In the genomic region with DNA sequence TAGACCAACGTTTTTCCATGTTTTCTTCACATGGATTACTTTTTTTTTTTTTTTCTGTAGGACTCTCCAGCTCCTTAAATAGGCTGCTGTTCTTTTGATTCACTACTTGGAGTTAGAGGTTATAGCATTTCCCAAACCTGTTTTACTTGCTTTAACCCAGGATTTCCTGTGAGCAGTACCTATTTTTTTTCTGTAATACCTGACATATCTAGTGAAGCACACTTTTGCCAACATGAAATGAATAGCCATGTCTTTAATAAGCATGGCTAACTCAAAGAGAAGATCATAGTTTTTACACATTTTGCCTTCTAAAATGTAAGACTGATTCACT, we compare ENCODE assay signal across 27 cellular contexts.
"Had no signal": no experiment of that assay in that cellular context is flagged by ENCODE, and none has a peak within 500 bp of the region (broad histone marks: within the 10 kb centered on the region; RNA-seq: fewer than 3 reads in every experiment).

No MANE protein-coding gene starts in this region.

- H3K4me2 ChIP-seq: hepatocyte had no signal

- H3K27me3 ChIP-seq: gastroesophageal sphincter, right lobe of liver, tibial nerve had no signal

- H3K4me3 Mint-ChIP-seq: activated CD4-positive, alpha-beta memory T cell treated with anti-CD3 and anti-CD28 coated beads, Interleukin-2, amount 10 ng/mL, durations not matched to agents 7 days and 5 days; activated CD4-positive, alpha-beta T cell treated with anti-CD3 and anti-CD28 coated beads, Interleukin-2, amount 10 ng/mL, durations not matched to agents 7 days and 5 days; activated naive CD4-positive, alpha-beta T cell treated with anti-CD3 and anti-CD28 coated beads, Interleukin-2, amount 10 ng/mL, durations not matched to agents 7 days and 5 days; activated naive CD8-positive, alpha-beta T cell treated with anti-CD3 and anti-CD28 coated beads, Interleukin-2, amount 10 ng/mL, durations not matched to agents 7 days and 5 days; activated T-cell treated with anti-CD3 and anti-CD28 coated beads, Interleukin-2, amount 50 U/mL, for 24 hours; nephron; T-helper 17 cell; WTC11 had no signal

- H2AFZ ChIP-seq: hepatocyte had no signal

- H3K4me3 ChIP-seq: gastroesophageal sphincter, hepatocyte, right lobe of liver, tibial nerve had no signal

- FAIRE-seq: colon, kidney, urothelium cell line had no signal

- DNase-seq: activated CD4-positive, alpha-beta memory T cell treated with anti-CD3 and anti-CD28 coated beads, Interleukin-2, amount 10 ng/mL, durations not matched to agents 7 days and 5 days; activated CD4-positive, alpha-beta T cell treated with anti-CD3 and anti-CD28 coated beads for 1 hour; activated CD4-positive, alpha-beta T cell treated with anti-CD3 and anti-CD28 coated beads, Interleukin-2, amount 10 ng/mL, durations not matched to agents 7 days and 5 days; activated CD8-positive, alpha-beta memory T cell treated with anti-CD3 and anti-CD28 coated beads, Interleukin-2, amount 50 U/mL, for 48 hours; activated gamma-delta T cell; activated naive CD4-positive, alpha-beta T cell treated with anti-CD3 and anti-CD28 coated beads, Interleukin-2, amount 10 ng/mL, durations not matched to agents 7 days and 5 days; activated naive CD8-positive, alpha-beta T cell treated with anti-CD3 and anti-CD28 coated beads, Interleukin-2, amount 10 ng/mL, durations not matched to agents 7 days and 5 days; activated T-cell treated with anti-CD3 and anti-CD28 coated beads, Interleukin-2, amount 50 U/mL, for 24 hours; amygdala; dermis blood vessel endothelial cell; effector CD4-positive, alpha-beta T cell; kidney; left colon; mesendoderm; right lobe of liver; stimulated activated CD4-positive, alpha-beta T cell treated with anti-CD3 and anti-CD28 coated beads, Interleukin-2, amount 100 ng/mL, for 48 hours; stimulated activated naive CD4-positive, alpha-beta T cell treated with Interleukin-2 at 50 U/mL for 16 hours; T-helper 17 cell; T1000 had no signal

- H3K36me3 Mint-ChIP-seq: activated naive CD4-positive, alpha-beta T cell treated with anti-CD3 and anti-CD28 coated beads, Interleukin-2, amount 10 ng/mL, durations not matched to agents 7 days and 5 days; activated naive CD8-positive, alpha-beta T cell treated with anti-CD3 and anti-CD28 coated beads, Interleukin-2, amount 10 ng/mL, durations not matched to agents 7 days and 5 days; WTC11 had no signal

- H3K9me3 Mint-ChIP-seq: activated CD4-positive, alpha-beta T cell treated with anti-CD3 and anti-CD28 coated beads, Interleukin-2, amount 10 ng/mL, durations not matched to agents 7 days and 5 days; activated naive CD4-positive, alpha-beta T cell treated with anti-CD3 and anti-CD28 coated beads, Interleukin-2, amount 10 ng/mL, durations not matched to agents 7 days and 5 days; activated naive CD8-positive, alpha-beta T cell treated with anti-CD3 and anti-CD28 coated beads, Interleukin-2, amount 10 ng/mL, durations not matched to agents 7 days and 5 days; nephron; WTC11 had no signal

- H3K4me1 Mint-ChIP-seq: activated CD4-positive, alpha-beta memory T cell treated with anti-CD3 and anti-CD28 coated beads, Interleukin-2, amount 10 ng/mL, durations not matched to agents 7 days and 5 days; activated CD4-positive, alpha-beta T cell treated with anti-CD3 and anti-CD28 coated beads, Interleukin-2, amount 10 ng/mL, durations not matched to agents 7 days and 5 days; activated naive CD4-positive, alpha-beta T cell treated with anti-CD3 and anti-CD28 coated beads, Interleukin-2, amount 10 ng/mL, durations not matched to agents 7 days and 5 days; activated naive CD8-positive, alpha-beta T cell treated with anti-CD3 and anti-CD28 coated beads, Interleukin-2, amount 10 ng/mL, durations not matched to agents 7 days and 5 days; T-helper 17 cell; WTC11 had no signal

- H3K27ac ChIP-seq: gastroesophageal sphincter, hepatocyte, neutrophil, right lobe of liver, tibial nerve had no signal

- H3K9me3 ChIP-seq: gastroesophageal sphincter, neutrophil, right lobe of liver, tibial nerve had no signal

- ATAC-seq: gastroesophageal sphincter, left colon, right lobe of liver, T-helper 17 cell, WTC11 had no signal

- H3K36me3 ChIP-seq: gastroesophageal sphincter, neutrophil, right lobe of liver, tibial nerve had no signal

- H3K27me3 Mint-ChIP-seq: activated CD4-positive, alpha-beta memory T cell treated with anti-CD3 and anti-CD28 coated beads, Interleukin-2, amount 10 ng/mL, durations not matched to agents 7 days and 5 days; activated CD4-positive, alpha-beta T cell treated with anti-CD3 and anti-CD28 coated beads, Interleukin-2, amount 10 ng/mL, durations not matched to agents 7 days and 5 days; activated naive CD4-positive, alpha-beta T cell treated with anti-CD3 and anti-CD28 coated beads, Interleukin-2, amount 10 ng/mL, durations not matched to agents 7 days and 5 days; activated T-cell treated with anti-CD3 and anti-CD28 coated beads, Interleukin-2, amount 50 U/mL, for 24 hours; T-helper 17 cell had no signal

- H3K4me1 ChIP-seq: gastroesophageal sphincter, tibial nerve had no signal

- H3K27ac Mint-ChIP-seq: activated CD4-positive, alpha-beta memory T cell treated with anti-CD3 and anti-CD28 coated beads, Interleukin-2, amount 10 ng/mL, durations not matched to agents 7 days and 5 days; activated CD4-positive, alpha-beta T cell treated with anti-CD3 and anti-CD28 coated beads, Interleukin-2, amount 10 ng/mL, durations not matched to agents 7 days and 5 days; activated naive CD4-positive, alpha-beta T cell treated with anti-CD3 and anti-CD28 coated beads, Interleukin-2, amount 10 ng/mL, durations not matched to agents 7 days and 5 days; activated naive CD8-positive, alpha-beta T cell treated with anti-CD3 and anti-CD28 coated beads, Interleukin-2, amount 10 ng/mL, durations not matched to agents 7 days and 5 days; activated T-cell treated with anti-CD3 and anti-CD28 coated beads, Interleukin-2, amount 50 U/mL, for 24 hours; nephron; T-helper 17 cell; WTC11 had no signal

- H3K79me2 ChIP-seq: hepatocyte had no signal
